20 cellular contexts compared by ENCODE assay signal in the genomic region with DNA sequence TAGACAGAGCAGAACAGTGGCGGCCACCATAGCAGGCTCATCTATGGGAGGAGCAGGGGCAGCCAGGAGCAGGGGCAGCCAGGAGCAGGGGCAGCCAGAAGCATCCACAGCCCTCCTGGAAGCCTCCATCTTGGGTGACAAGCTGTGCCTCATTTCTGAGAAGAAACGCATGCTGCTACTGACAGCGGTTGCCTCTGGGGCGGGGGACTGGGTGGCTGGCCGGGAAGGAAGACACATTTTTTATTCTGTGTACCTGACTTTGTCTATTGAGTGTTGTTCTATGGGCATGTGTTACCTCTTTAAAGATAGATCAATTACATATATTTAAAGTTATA.
DNase-seq lines count a peak whose midpoint lies in the region; ATAC-seq and TF ChIP-seq lines count a peak whose summit lies in the region.
"Had no signal": no experiment of that assay in that cellular context is flagged by ENCODE, and none has a peak within 500 bp of the region (broad histone marks: within the 10 kb centered on the region; RNA-seq: fewer than 3 reads in every experiment).

No MANE protein-coding gene starts in this region.

- no peaks in the 10 kb centered on the region for H3K9me3 Mint-ChIP-seq in CD4-positive, alpha-beta T cell
- H3K9me3 Mint-ChIP-seq in activated T-cell treated with anti-CD3 and anti-CD28 coated beads, Interleukin-2, amount 50 U/mL, for 24 hours: no peaks in the 10 kb centered on the region
- H3K9me3 Mint-ChIP-seq: neural progenitor cell; T-helper 2 cell treated with Interferon-gamma antibody and Interleukin-4, amounts not matched to agents 5 μg/mL and 100 μg/mL, for 36 hours had no signal

- no peaks in the 10 kb centered on the region for H3K9me2 ChIP-seq in PC-3 (replicated peaks; ENCODE audit: low read length)

- no peaks in the 10 kb centered on the region for H3F3A ChIP-seq in PC-3 (ENCODE audit: low read length, unreplicated experiment)

- WGBS in spleen, 5 donors: 87 to 95% (median 92%) methylated on average over 5 of the region's 5 CpGs

- TF ChIP-seq POLR2A in spleen (IDR thresholded peaks at IDR 0.05): no peak

- no TSS peak for BruUV-seq in PC-3 (replicated peaks; lab: Mats Ljungman, UMichigan)

- POLR2A ChIA-PET in CD4-positive, alpha-beta T cell (lab: Charles Lee): interaction anchor here (0.7 to 2.9 kb wide), 3 partner anchors 8 to 12 kb away, joined by 3 to 15 read pairs (median 7); no protein-coding TSS in a partner anchor
- POLR2A ChIA-PET in PC-3 (lab: Charles Lee; ENCODE audit: unreplicated experiment): no interaction called here

- H3K27ac Mint-ChIP-seq in CD4-positive, alpha-beta T cell: no peak overlapping the region
- no peak overlapping the region for H3K27ac Mint-ChIP-seq in activated T-cell treated with anti-CD3 and anti-CD28 coated beads, Interleukin-2, amount 50 U/mL, for 24 hours
- H3K27ac Mint-ChIP-seq: neural progenitor cell; T-helper 2 cell treated with Interferon-gamma antibody and Interleukin-4, amounts not matched to agents 5 μg/mL and 100 μg/mL, for 36 hours; WTC11 had no signal

- no peaks in the 10 kb centered on the region for H3K9me3 ChIP-seq in CD4-positive, alpha-beta T cell (ENCODE audit: control insufficient read depth, low read length)
- H3K9me3 ChIP-seq in PC-3 (ENCODE audit: low read length): no peaks in the 10 kb centered on the region
- no peaks in the 10 kb centered on the region for H3K9me3 ChIP-seq in spleen
- H3K9me3 ChIP-seq: breast epithelium, SJSA1, testis had no signal

- H3K4me2 ChIP-seq in PC-3 (ENCODE audit: low read length): no peak overlapping the region
- H3K4me2 ChIP-seq: neural progenitor cell had no signal

- peaks cover 32% of the 10 kb centered on the region for H3K4me1 Mint-ChIP-seq in CD4-positive, alpha-beta T cell (ENCODE audit: low read depth)
- peaks cover 31% of the 10 kb centered on the region for H3K4me1 Mint-ChIP-seq in activated T-cell treated with anti-CD3 and anti-CD28 coated beads, Interleukin-2, amount 50 U/mL, for 24 hours (ENCODE audit: low read depth)
- H3K4me1 Mint-ChIP-seq: WTC11 had no signal

- H3K36me3 ChIP-seq in PC-3 (ENCODE audit: low read depth, low read length) (no peaks in the 10 kb centered on the region), spleen (no peaks in the 10 kb centered on the region)
- H3K36me3 ChIP-seq: breast epithelium, neural progenitor cell, SJSA1 had no signal

- no peaks in the 10 kb centered on the region for H3K27me3 Mint-ChIP-seq in CD4-positive, alpha-beta T cell
- H3K27me3 Mint-ChIP-seq in activated T-cell treated with anti-CD3 and anti-CD28 coated beads, Interleukin-2, amount 50 U/mL, for 24 hours: no peaks in the 10 kb centered on the region

- no peak for TF ChIP-seq CTCF in CD4-positive, alpha-beta T cell (IDR thresholded peaks at IDR 0.05)
- TF ChIP-seq CTCF in PC-3 (conservative IDR thresholded peaks at IDR 0.05; ENCODE audit: low read depth, low read length) (no peak), spleen (IDR thresholded peaks at IDR 0.05 in 8 of 11, conservative IDR thresholded peaks at IDR 0.05 in 3 of 11) (no peak)

- H4K20me1 ChIP-seq in PC-3 (ENCODE audit: low read length): no peaks in the 10 kb centered on the region

- no peak overlapping the region for H2AFZ ChIP-seq in PC-3 (ENCODE audit: low read length)
- H2AFZ ChIP-seq: neural progenitor cell had no signal

- intact Hi-C loops in CD4-positive, alpha-beta T cell (cut with DNase I, micrococcal nuclease): no loop called here
- intact Hi-C loops in PC-3 (cut with micrococcal nuclease) (loop anchor here (10.0 kb wide), 1 partner anchor 70 kb away; a partner anchor contains a TSS), left colon (cut with DNase I, micrococcal nuclease) (no loop called here), spleen (cut with DNase I; ENCODE audit: low total_unique reads) (no loop called here)

- no peak overlapping the region for H3K4me3 Mint-ChIP-seq in CD4-positive, alpha-beta T cell
- H3K4me3 Mint-ChIP-seq in activated T-cell treated with anti-CD3 and anti-CD28 coated beads, Interleukin-2, amount 50 U/mL, for 24 hours: no peak overlapping the region
- H3K4me3 Mint-ChIP-seq: neural progenitor cell; T-helper 2 cell treated with Interferon-gamma antibody and Interleukin-4, amounts not matched to agents 5 μg/mL and 100 μg/mL, for 36 hours; WTC11 had no signal

- CTCF ChIA-PET in CD4-positive, alpha-beta T cell (lab: Charles Lee): no interaction called here
- CTCF ChIA-PET in PC-3 (lab: Charles Lee): interaction anchor here (0.7 kb wide), 1 partner anchor 180 kb away, joined by 4 read pairs; no protein-coding TSS in a partner anchor

- no peak overlapping the region for H3K9ac ChIP-seq in PC-3 (ENCODE audit: low read length)
- H3K9ac ChIP-seq: neural progenitor cell had no signal

- no peaks in the 10 kb centered on the region for H3K4me1 ChIP-seq in PC-3 (ENCODE audit: insufficient read depth, low read length)
- H3K4me1 ChIP-seq in spleen: peaks cover 0 to 54% (median 27%) of the 10 kb centered on the region in 6 donors
- H3K4me1 ChIP-seq: breast epithelium, neural progenitor cell, SJSA1, testis had no signal

- peak; percentile 49 for ATAC-seq in CD4-positive, alpha-beta T cell (ENCODE audit: poor library complexity)
- ATAC-seq in PC-3: peak; percentile 24
- ATAC-seq in left colon: peak; percentile 23
- no peak for ATAC-seq in HG02840 (IDR thresholded peaks at IDR 0.05; ENCODE audit: low FRiP score, unreplicated experiment)
- ATAC-seq: WTC11 had no signal

- H3K27me3 ChIP-seq in CD4-positive, alpha-beta T cell (ENCODE audit: control insufficient read depth, insufficient read depth, low read length): no peaks in the 10 kb centered on the region
- H3K27me3 ChIP-seq in PC-3 (ENCODE audit: low read length) (peaks cover 16% of the 10 kb centered on the region), spleen (replicated peaks in 1 of 7) (no peaks in the 10 kb centered on the region)
- H3K27me3 ChIP-seq: breast epithelium, neural progenitor cell, testis had no signal

- no peak overlapping the region for H3K4me3 ChIP-seq in PC-3 (ENCODE audit: low read length)
- no peak overlapping the region for H3K4me3 ChIP-seq in spleen
- H3K4me3 ChIP-seq: breast epithelium, neural progenitor cell, SJSA1, testis had no signal

- no peak for DNase-seq in CD4-positive, alpha-beta T cell
- DNase-seq in PC-3 (no peak), left colon (no peak), spleen (peak; percentile 62), NCI-H226 (no peak)
- no peak for DNase-seq in activated T-cell treated with anti-CD3 and anti-CD28 coated beads, Interleukin-2, amount 50 U/mL, for 24 hours
- DNase-seq: activated CD8-positive, alpha-beta memory T cell treated with anti-CD3 and anti-CD28 coated beads for 24 hours; Calu3; GOT3; kidney glomerular epithelial cell; mesendoderm; NCI-H1417 treated with DMSO at 0.1 percent for 48 hours; OCI-M1 had no signal

- H3K79me2 ChIP-seq in PC-3 (ENCODE audit: low read length): no peaks in the 10 kb centered on the region

- H3K36me3 Mint-ChIP-seq in CD4-positive, alpha-beta T cell (ENCODE audit: low read depth): no peaks in the 10 kb centered on the region
- H3K36me3 Mint-ChIP-seq in activated T-cell treated with anti-CD3 and anti-CD28 coated beads, Interleukin-2, amount 50 U/mL, for 24 hours (ENCODE audit: low read depth): no peaks in the 10 kb centered on the region
- H3K36me3 Mint-ChIP-seq: neural progenitor cell, WTC11 had no signal

- H3K27ac ChIP-seq in CD4-positive, alpha-beta T cell (ENCODE audit: low read depth, low read length): no peak overlapping the region
- H3K27ac ChIP-seq in PC-3 (ENCODE audit: low read length) (no peak overlapping the region), spleen (peak overlapping the region in 4 of 8 donors; percentile 8 to 55 (median 20))
- H3K27ac ChIP-seq: breast epithelium, neural progenitor cell, SJSA1, testis had no signal
